In the genomic region with DNA sequence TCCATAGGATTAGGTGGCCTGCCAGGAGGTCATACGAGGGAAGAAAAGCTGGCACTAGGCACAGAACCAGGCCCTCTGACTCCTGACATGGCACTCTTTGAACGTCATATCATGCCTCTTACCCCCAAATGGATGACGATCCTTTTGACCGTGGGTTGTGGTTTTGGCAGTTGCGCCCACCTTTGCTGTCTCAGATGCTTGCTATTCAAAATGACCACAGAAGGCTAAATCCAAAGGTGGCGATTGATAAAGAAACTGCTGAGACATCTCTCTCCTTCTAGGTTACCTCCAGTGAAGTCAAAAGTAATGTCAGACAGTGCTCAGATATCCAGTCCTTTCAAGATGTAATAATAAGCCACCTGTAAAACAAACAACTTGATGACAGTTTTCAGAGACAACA, we compare ENCODE assay signal across 13 cellular contexts.
DNase-seq lines count a peak whose midpoint lies in the region; ATAC-seq and TF ChIP-seq lines count a peak whose summit lies in the region.
"Had no signal": no experiment of that assay in that cellular context is flagged by ENCODE, and none has a peak within 500 bp of the region (broad histone marks: within the 10 kb centered on the region; RNA-seq: fewer than 3 reads in every experiment).

No MANE protein-coding gene starts in this region.

- WGBS in mesendoderm (ENCODE audit: extremely low coverage, insufficient coverage, low lambda C conversion rate) = no CpG with 5 or more reads among the region's 6 CpGs

- H3K9me3 Mint-ChIP-seq in activated CD4-positive, alpha-beta memory T cell treated with anti-CD3 and anti-CD28 coated beads for 36 hours = no peaks in the 10 kb centered on the region
- no peaks in the 10 kb centered on the region for H3K9me3 Mint-ChIP-seq in activated CD4-positive, alpha-beta memory T cell treated with anti-CD3 and anti-CD28 coated beads, Interleukin-2, amount 10 ng/mL, durations not matched to agents 7 days and 5 days
- H3K9me3 Mint-ChIP-seq: activated CD4-positive, alpha-beta T cell treated with anti-CD3 and anti-CD28 coated beads, Interleukin-2, amount 10 ng/mL, durations not matched to agents 7 days and 5 days had no signal

- H3K9ac ChIP-seq in mesendoderm (ENCODE audit: low read length) = no peak overlapping the region

- DNase-seq in activated CD4-positive, alpha-beta memory T cell treated with anti-CD3 and anti-CD28 coated beads for 36 hours = peak; percentile 65
- no peak for DNase-seq in activated CD4-positive, alpha-beta memory T cell treated with anti-CD3 and anti-CD28 coated beads, Interleukin-2, amount 10 ng/mL, durations not matched to agents 7 days and 5 days
- DNase-seq in mesendoderm (no peak), HEK293T (ENCODE audit: extremely low spot score) (no peak), HAP-1 (ENCODE audit: low spot score in 2 of 2) (no peak)
- DNase-seq: activated CD4-positive, alpha-beta T cell treated with anti-CD3 and anti-CD28 coated beads, Interleukin-2, amount 10 ng/mL, durations not matched to agents 7 days and 5 days; cortex of kidney; NCI-H2107 had no signal

- H3K79me1 ChIP-seq in mesendoderm (ENCODE audit: low read length) = no peaks in the 10 kb centered on the region

- H3K4me2 ChIP-seq in mesendoderm (ENCODE audit: low read length) = no peak overlapping the region

- intact Hi-C loops in activated CD4-positive, alpha-beta memory T cell treated with anti-CD3 and anti-CD28 coated beads for 36 hours (cut with micrococcal nuclease) = loop anchor here (1.0 kb wide), 1 partner anchor 22 kb away; no protein-coding TSS in a partner anchor

- H3K36me3 ChIP-seq in mesendoderm (ENCODE audit: control insufficient read depth, insufficient read depth, low read length) = no peaks in the 10 kb centered on the region
- H3K36me3 ChIP-seq in HAP-1 (replicated peaks) = no peaks in the 10 kb centered on the region
- H3K36me3 ChIP-seq: tibial nerve had no signal

- H3K27me3 Mint-ChIP-seq in activated CD4-positive, alpha-beta memory T cell treated with anti-CD3 and anti-CD28 coated beads for 36 hours = peaks cover 10% of the 10 kb centered on the region
- no peaks in the 10 kb centered on the region for H3K27me3 Mint-ChIP-seq in activated CD4-positive, alpha-beta memory T cell treated with anti-CD3 and anti-CD28 coated beads, Interleukin-2, amount 10 ng/mL, durations not matched to agents 7 days and 5 days

- CTCF ChIA-PET in activated CD4-positive, alpha-beta memory T cell treated with anti-CD3 and anti-CD28 coated beads for 36 hours (lab: Charles Lee) = no interaction called here
- CTCF ChIA-PET in activated CD4-positive, alpha-beta memory T cell treated with anti-CD3 and anti-CD28 coated beads, Interleukin-2, amount 10 ng/mL, durations not matched to agents 7 days and 5 days (lab: Charles Lee) = no interaction called here
- CTCF ChIA-PET in HEK293T (lab: Yijun Ruan, JAX) = no interaction called here

- no peak overlapping the region for H3K27ac Mint-ChIP-seq in activated CD4-positive, alpha-beta memory T cell treated with anti-CD3 and anti-CD28 coated beads for 36 hours
- no peak overlapping the region for H3K27ac Mint-ChIP-seq in activated CD4-positive, alpha-beta memory T cell treated with anti-CD3 and anti-CD28 coated beads, Interleukin-2, amount 10 ng/mL, durations not matched to agents 7 days and 5 days
- H3K27ac Mint-ChIP-seq: activated CD4-positive, alpha-beta T cell treated with anti-CD3 and anti-CD28 coated beads, Interleukin-2, amount 10 ng/mL, durations not matched to agents 7 days and 5 days had no signal

- no peak overlapping the region for H2BK120ac ChIP-seq in mesendoderm (ENCODE audit: low read depth, low read length)

- H3K23ac ChIP-seq in mesendoderm (ENCODE audit: low read length) = no peak overlapping the region

- no peaks in the 10 kb centered on the region for H3K27me3 ChIP-seq in mesendoderm (ENCODE audit: insufficient read depth, low read length, poor library complexity)
- H3K27me3 ChIP-seq in HAP-1 (ENCODE audit: low read depth) = no peaks in the 10 kb centered on the region
- H3K27me3 ChIP-seq: tibial nerve had no signal

- H3K4ac ChIP-seq in mesendoderm (ENCODE audit: low read depth, low read length) = peak overlapping the region; percentile 12

- no peak overlapping the region for H4K8ac ChIP-seq in mesendoderm (ENCODE audit: low read depth, low read length)

- ATAC-seq in GM21717 (IDR thresholded peaks at IDR 0.05; ENCODE audit: unreplicated experiment) = peak; percentile 32
- peak; percentile 27 for ATAC-seq in HG03469 (IDR thresholded peaks at IDR 0.05; ENCODE audit: unreplicated experiment)
- no peak for ATAC-seq in HG03280 (IDR thresholded peaks at IDR 0.05; ENCODE audit: unreplicated experiment)
- ATAC-seq: sciatic nerve had no signal

- H3K9me3 ChIP-seq in HAP-1 = no peaks in the 10 kb centered on the region
- H3K9me3 ChIP-seq: tibial nerve had no signal

- H4K5ac ChIP-seq in mesendoderm (ENCODE audit: low read length) = no peak overlapping the region

- H2BK5ac ChIP-seq in mesendoderm (ENCODE audit: low read length) = no peak overlapping the region

- H2BK15ac ChIP-seq in mesendoderm (replicated peaks; ENCODE audit: low read depth) = no peak overlapping the region

- H3K18ac ChIP-seq in mesendoderm (ENCODE audit: low read length) = no peak overlapping the region

- peaks cover 2% of the 10 kb centered on the region for H3K4me1 ChIP-seq in mesendoderm (ENCODE audit: control insufficient read depth, low read depth, low read length)
- H3K4me1 ChIP-seq in HAP-1 = peaks cover 12% of the 10 kb centered on the region

- H3K4me1 Mint-ChIP-seq in activated CD4-positive, alpha-beta memory T cell treated with anti-CD3 and anti-CD28 coated beads for 36 hours (ENCODE audit: low read depth) = peaks cover 11% of the 10 kb centered on the region
- peaks cover 13% of the 10 kb centered on the region for H3K4me1 Mint-ChIP-seq in activated CD4-positive, alpha-beta memory T cell treated with anti-CD3 and anti-CD28 coated beads, Interleukin-2, amount 10 ng/mL, durations not matched to agents 7 days and 5 days

- in situ Hi-C loops in HAP-1 (cut with MboI; ENCODE audit: low sequenced_read_pairs) = no loop called here

- POLR2A ChIA-PET in activated CD4-positive, alpha-beta memory T cell treated with anti-CD3 and anti-CD28 coated beads for 36 hours (lab: Charles Lee) = no interaction called here
- POLR2A ChIA-PET in activated CD4-positive, alpha-beta memory T cell treated with anti-CD3 and anti-CD28 coated beads, Interleukin-2, amount 10 ng/mL, durations not matched to agents 7 days and 5 days (lab: Charles Lee) = no interaction called here
- POLR2A ChIA-PET in HEK293T (lab: Yijun Ruan, JAX) = no interaction called here

- H3K79me2 ChIP-seq in mesendoderm (ENCODE audit: control insufficient read depth, insufficient read depth, low read length) = no peaks in the 10 kb centered on the region

- H3K4me3 ChIP-seq in mesendoderm (ENCODE audit: low read length) = no peak overlapping the region
- H3K4me3 ChIP-seq in HAP-1 = no peak overlapping the region
- H3K4me3 ChIP-seq: tibial nerve had no signal

- no peak overlapping the region for H3K4me3 Mint-ChIP-seq in activated CD4-positive, alpha-beta memory T cell treated with anti-CD3 and anti-CD28 coated beads for 36 hours
- H3K4me3 Mint-ChIP-seq in activated CD4-positive, alpha-beta memory T cell treated with anti-CD3 and anti-CD28 coated beads, Interleukin-2, amount 10 ng/mL, durations not matched to agents 7 days and 5 days = no peak overlapping the region
- H3K4me3 Mint-ChIP-seq: activated CD4-positive, alpha-beta T cell treated with anti-CD3 and anti-CD28 coated beads, Interleukin-2, amount 10 ng/mL, durations not matched to agents 7 days and 5 days had no signal

- H3K27ac ChIP-seq in mesendoderm (ENCODE audit: low read depth, low read length) = no peak overlapping the region
- H3K27ac ChIP-seq: tibial nerve had no signal

- H3K36me3 Mint-ChIP-seq in activated CD4-positive, alpha-beta memory T cell treated with anti-CD3 and anti-CD28 coated beads for 36 hours = no peaks in the 10 kb centered on the region
- H3K36me3 Mint-ChIP-seq in activated CD4-positive, alpha-beta memory T cell treated with anti-CD3 and anti-CD28 coated beads, Interleukin-2, amount 10 ng/mL, durations not matched to agents 7 days and 5 days (ENCODE audit: low read depth) = no peaks in the 10 kb centered on the region

- no peak overlapping the region for H2AK5ac ChIP-seq in mesendoderm (ENCODE audit: low read length)

- H3K56ac ChIP-seq in mesendoderm (ENCODE audit: low read length) = no peak overlapping the region

TF ChIP-seq in HEK293T, 16 proteins besides CTCF, POLR2A, EP300 and RAD21:
- TF ChIP-seq NFRKB (IDR thresholded peaks at IDR 0.05) (no peak), FOXM1 (IDR thresholded peaks at IDR 0.05; ENCODE audit: borderline replicate concordance) (no peak), SP1 (IDR thresholded peaks at IDR 0.05) (no peak), L3MBTL2 (conservative IDR thresholded peaks at IDR 0.05) (no peak)
- TF ChIP-seq, protein P1, sequence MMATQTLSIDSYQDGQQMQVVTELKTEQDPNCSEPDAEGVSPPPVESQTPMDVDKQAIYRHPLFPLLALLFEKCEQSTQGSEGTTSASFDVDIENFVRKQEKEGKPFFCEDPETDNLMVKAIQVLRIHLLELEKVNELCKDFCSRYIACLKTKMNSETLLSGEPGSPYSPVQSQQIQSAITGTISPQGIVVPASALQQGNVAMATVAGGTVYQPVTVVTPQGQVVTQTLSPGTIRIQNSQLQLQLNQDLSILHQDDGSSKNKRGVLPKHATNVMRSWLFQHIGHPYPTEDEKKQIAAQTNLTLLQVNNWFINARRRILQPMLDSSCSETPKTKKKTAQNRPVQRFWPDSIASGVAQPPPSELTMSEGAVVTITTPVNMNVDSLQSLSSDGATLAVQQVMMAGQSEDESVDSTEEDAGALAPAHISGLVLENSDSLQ (IDR thresholded peaks at IDR 0.05) = no peak
